11 cellular contexts compared by ENCODE assay signal in genomic region chr9:107274096-107274495, GRCh38. TPM values are rescaled to one million over a fixed set of nuclear protein-coding genes. Genes with fewer than 3 reads are reported as not detected.
A peak's percentile ranks its signal among the peaks of the same experiment; 100 is the strongest.
DNase-seq lines count a peak whose midpoint lies in the region; ATAC-seq, FAIRE-seq and TF ChIP-seq lines count a peak whose summit lies in the region.
"Had no signal": no experiment of that assay in that cellular context is flagged by ENCODE, and none has a peak within 500 bp of the region (broad histone marks: within the 10 kb centered on the region; RNA-seq: fewer than 3 reads in every experiment).

No MANE protein-coding gene starts in this region.

- no peak overlapping the region for H3K9ac ChIP-seq in mammary epithelial cell (ENCODE audit: insufficient read depth, low read length)
- H3K9ac ChIP-seq in GM12878 (ENCODE audit: control insufficient read depth, insufficient read depth, low read length): no peak overlapping the region
- no peak overlapping the region for H3K9ac ChIP-seq in subcutaneous abdominal adipose tissue (ENCODE audit: low read length in 5 of 5)

- no peaks in the 10 kb centered on the region for H3K79me2 ChIP-seq in mammary epithelial cell (ENCODE audit: insufficient read depth, low read length)
- no peaks in the 10 kb centered on the region for H3K79me2 ChIP-seq in GM12878 (ENCODE audit: control insufficient read depth, insufficient read depth, low read length)

- no peak for TF ChIP-seq RAD21 in GM12878 (IDR thresholded peaks at IDR 0.05; ENCODE audit: insufficient read depth, low read depth, low read length)

- H4K20me1 ChIP-seq in mammary epithelial cell (ENCODE audit: insufficient read depth, low read length): no peaks in the 10 kb centered on the region
- H4K20me1 ChIP-seq in GM12878 (ENCODE audit: control insufficient read depth, insufficient read depth): no peaks in the 10 kb centered on the region

- POLR2A ChIA-PET in GM12878 (lab: Charles Lee): interaction anchor here (0.7 to 1.7 kb wide), 6 partner anchors 8 to 12 kb away, joined by 3 to 8 read pairs (median 4); partner anchors contain the start of gene RAD23B

- TF ChIP-seq EP300 in GM12878 (IDR thresholded peaks at IDR 0.05; ENCODE audit: borderline replicate concordance in 1 of 2, control insufficient read depth in 1 of 2, low read depth in 2 of 2, low read length in 2 of 2): no peak

- RAD21 ChIA-PET in GM12878 (lab: Charles Lee; ENCODE audit: unreplicated experiment): interaction anchor here (0.9 to 2.9 kb wide), 9 partner anchors 8 to 115 kb away, joined by 3 to 27 read pairs (median 5); no protein-coding TSS in a partner anchor

- ATAC-seq in HG03066 (IDR thresholded peaks at IDR 0.05; ENCODE audit: low read depth, unreplicated experiment) (peak; percentile 75), GM12878 (peak; percentile 82)

- FAIRE-seq in GM12878 (lab: Jason Lieb, UNC): no peak
- no peak for FAIRE-seq in HTR-8/SVneo (lab: Jason Lieb, UNC)
- FAIRE-seq: GM12892 had no signal

- no peak overlapping the region for H3K4me2 ChIP-seq in mammary epithelial cell (ENCODE audit: insufficient read depth, low read depth, low read length)
- H3K4me2 ChIP-seq in GM12878 (ENCODE audit: control insufficient read depth, insufficient read depth): no peak overlapping the region

- intact Hi-C loops in mammary epithelial cell (cut with micrococcal nuclease) (no loop called here), breast epithelium (cut with DNase I; ENCODE audit: low total_unique reads) (no loop called here), GM12878 (cut with micrococcal nuclease; ENCODE audit: unreplicated experiment) (no loop called here)

- CTCF ChIA-PET in mammary epithelial cell (lab: Charles Lee; ENCODE audit: low non-redundant PET): no interaction called here
- CTCF ChIA-PET in GM12878 (lab: Yijun Ruan, JAX): interaction anchor here (0.6 to 2.1 kb wide), 8 partner anchors 12 to 892 kb away, joined by 3 to 25 read pairs (median 4); no protein-coding TSS in a partner anchor

- 100% methylated on average over 1 of the region's 1 CpG for WGBS in mammary epithelial cell (ENCODE audit: low coverage, missing lambda C conversion rate)
- 0% methylated on average over 1 of the region's 1 CpG for WGBS in GM12878 (ENCODE audit: insufficient coverage, insufficient replicate concordance, low lambda C conversion rate, missing lambda C conversion rate)

- DNase-seq in mammary epithelial cell (no peak), breast epithelium (ENCODE audit: low spot score in 2 of 2) (no peak), GM12878 (ENCODE audit: low read depth, low spot score) (no peak), NCI-H2029 treated with DMSO at 0.1 percent for 48 hours (lab: John Stamatoyannopoulos, UW) (no peak), HTR-8/SVneo (ENCODE audit: insufficient read length, low spot score) (no peak)
- DNase-seq in activated effector memory CD4-positive, alpha-beta T cell treated with Interleukin-2 at 50 U/mL for 16 hours: no peak
- DNase-seq: stimulated activated CD4-positive, alpha-beta T cell treated with anti-CD3 and anti-CD28 coated beads, Interleukin-12 subunit alpha, Interleukin-12 subunit beta, amount 100 ng/mL, for 4 hours had no signal

- BruUV-seq in mammary epithelial cell (replicated peaks; lab: Mats Ljungman, UMichigan) (no TSS peak), GM12878 (replicated peaks; lab: Mats Ljungman, UMichigan) (no TSS peak)

- H3K36me3 ChIP-seq in mammary epithelial cell (ENCODE audit: insufficient read depth, low read length) (no peaks in the 10 kb centered on the region), breast epithelium (no peaks in the 10 kb centered on the region), GM12878 (ENCODE audit: control insufficient read depth in 2 of 2, insufficient read depth in 2 of 2, low read length in 1 of 2) (no peaks in the 10 kb centered on the region), subcutaneous abdominal adipose tissue (ENCODE audit: control insufficient read depth in 5 of 5, insufficient read depth in 5 of 5, low read length in 5 of 5) (no peaks in the 10 kb centered on the region)
- H3K36me3 ChIP-seq: thyroid gland had no signal

- H3K4me1 ChIP-seq in mammary epithelial cell (ENCODE audit: insufficient read depth, low read length) (peaks cover 34% of the 10 kb centered on the region), breast epithelium (no peaks in the 10 kb centered on the region), GM12878 (ENCODE audit: control insufficient read depth, insufficient read depth, low read length) (peaks cover 6% of the 10 kb centered on the region), subcutaneous abdominal adipose tissue (ENCODE audit: control insufficient read depth in 5 of 5, insufficient read depth in 5 of 5, low read length in 5 of 5) (peaks cover 2 to 54% (median 42%) of the 10 kb centered on the region in 5 donors)

- H3K27me3 ChIP-seq in mammary epithelial cell (ENCODE audit: insufficient read depth, low read length): no peaks in the 10 kb centered on the region
- H3K27me3 ChIP-seq in breast epithelium: no peaks in the 10 kb centered on the region
- no peaks in the 10 kb centered on the region for H3K27me3 ChIP-seq in GM12878 (replicated peaks in 1 of 2; ENCODE audit: control insufficient read depth in 2 of 2, insufficient read depth in 2 of 2, low read length in 1 of 2)
- no peaks in the 10 kb centered on the region for H3K27me3 ChIP-seq in subcutaneous abdominal adipose tissue (ENCODE audit: control insufficient read depth in 5 of 5, insufficient read depth in 4 of 5, low read length in 5 of 5)
- H3K27me3 ChIP-seq: thyroid gland had no signal

- H3K9me3 ChIP-seq in mammary epithelial cell (replicated peaks; ENCODE audit: insufficient read depth, low read length): no peaks in the 10 kb centered on the region
- no peaks in the 10 kb centered on the region for H3K9me3 ChIP-seq in breast epithelium
- H3K9me3 ChIP-seq in GM12878 (replicated peaks; ENCODE audit: control insufficient read depth, insufficient read depth, low read length): no peaks in the 10 kb centered on the region
- no peaks in the 10 kb centered on the region for H3K9me3 ChIP-seq in subcutaneous abdominal adipose tissue (ENCODE audit: control insufficient read depth in 5 of 5, low read length in 5 of 5)
- H3K9me3 ChIP-seq: thyroid gland had no signal

- TF ChIP-seq CTCF in mammary epithelial cell (conservative IDR thresholded peaks at IDR 0.05 in 1 of 2, IDR thresholded peaks at IDR 0.05 in 1 of 2; ENCODE audit: extremely low read depth in 1 of 2, insufficient read depth in 1 of 2, low read depth in 1 of 2, low read length in 2 of 2): peak; percentile 10 to 14
- no peak for TF ChIP-seq CTCF in breast epithelium (IDR thresholded peaks at IDR 0.05)
- TF ChIP-seq CTCF in GM12878 (IDR thresholded peaks at IDR 0.05 in 2 of 3, conservative IDR thresholded peaks at IDR 0.05 in 1 of 3; ENCODE audit: control insufficient read depth in 2 of 3, extremely low read depth in 1 of 3, insufficient read depth in 1 of 3, low read depth in 3 of 3, low read length in 3 of 3): 0 out of 6 replicates have a peak, but pooled peaks of 2 of the 3 experiments have one; percentile 7 to 17

- no peak for TF ChIP-seq POLR2A in breast epithelium (IDR thresholded peaks at IDR 0.05)
- TF ChIP-seq POLR2A in GM12878 (IDR thresholded peaks at IDR 0.05; ENCODE audit: low read depth, low read length): no peak

- H2AFZ ChIP-seq in mammary epithelial cell (ENCODE audit: low read depth, low read length) (no peak overlapping the region), GM12878 (ENCODE audit: control insufficient read depth, low read depth, low read length) (peak overlapping the region; percentile 44)

- peak overlapping the region; percentile 6 for H3K27ac ChIP-seq in mammary epithelial cell (ENCODE audit: insufficient read depth, low read depth, low read length)
- no peak overlapping the region for H3K27ac ChIP-seq in breast epithelium
- H3K27ac ChIP-seq in GM12878 (ENCODE audit: control insufficient read depth, insufficient read depth): no peak overlapping the region
- peak overlapping the region; percentile 81 for H3K27ac ChIP-seq in subcutaneous abdominal adipose tissue (ENCODE audit: low read depth, low read length)
- H3K27ac ChIP-seq: thyroid gland had no signal

- dilution Hi-C loops in mammary epithelial cell (cut with HindIII; ENCODE audit: low sequenced_read_pairs): no loop called here

- SMC1A ChIA-PET in GM12878 (lab: Charles Lee; ENCODE audit: uncharacterized antibody, unreplicated experiment): interaction anchor here (0.7 to 2.9 kb wide), 16 partner anchors 8 to 116 kb away, joined by 3 to 41 read pairs (median 5); partner anchors contain the start of gene RAD23B

- H3K4me3 ChIP-seq in mammary epithelial cell (replicated peaks in 1 of 3; ENCODE audit: insufficient read depth in 1 of 3, low read depth in 2 of 3, low read length in 3 of 3): no peak overlapping the region
- H3K4me3 ChIP-seq in breast epithelium: no peak overlapping the region
- H3K4me3 ChIP-seq in GM12878: no peak overlapping the region
- no peak overlapping the region for H3K4me3 ChIP-seq in subcutaneous abdominal adipose tissue (ENCODE audit: low read depth in 1 of 5, low read length in 5 of 5)
- H3K4me3 ChIP-seq: thyroid gland had no signal

- in situ Hi-C loops in mammary epithelial cell (cut with MboI; ENCODE audit: low sequenced_read_pairs in 2 of 2) (no loop called here), GM12878 (cut with MboI) (no loop called here)

TF ChIP-seq in GM12878, 131 proteins besides CTCF, POLR2A, EP300 and RAD21 (continues in another document):
- TF ChIP-seq IKZF2 (IDR thresholded peaks at IDR 0.05) (peak; percentile 25 to 36; a peak in 1 of 4 replicates), CREB1 (IDR thresholded peaks at IDR 0.05; ENCODE audit: low read depth) (no peak), RUNX3 (IDR thresholded peaks at IDR 0.05; ENCODE audit: low read length) (peak; percentile 47)

RNA-seq across cellular contexts. Expression of gene RAD23B, which starts 9.0 kb away (rescaled TPM):
- total RNA-seq in mammary epithelial cell: 100 to 1,000 TPM; 126 to 177 TPM
- 166 TPM for polyA plus RNA-seq in mammary epithelial cell
- 115 TPM for polyA minus RNA-seq in mammary epithelial cell
- total RNA-seq in breast epithelium: 10 to 100 TPM; 63.6 to 70.2 (median 68.1) TPM
- total RNA-seq in GM12878 (2013; cell fraction: nucleolus; rRNA removed): 48.5 and 52.7 TPM in 2 replicates
- total RNA-seq in GM12878 (2014; rRNA removed): 36.1 and 37.4 TPM in 2 replicates
- total RNA-seq in GM12878 (2014; rRNA removed; fragmentation: Illumina TruSeq; extraction: Trizol): 98.9 and 101 TPM in 2 replicates
- 108 and 116 TPM in 2 replicates for total RNA-seq in GM12878 (2021)
- polyA plus RNA-seq in GM12878 (2011; ENCODE audit: low read depth): 38.4 TPM
- polyA plus RNA-seq in GM12878 (2011; rRNA removed): 241 and 256 TPM in 2 replicates
- 195 and 228 TPM in 2 replicates for polyA plus RNA-seq in GM12878 (2011; cell fraction: cytosol; rRNA removed)
- 62.2 and 64.1 TPM in 2 replicates for polyA plus RNA-seq in GM12878 (2011; cell fraction: nucleus; rRNA removed)
- 58.1 and 60.0 TPM in 2 replicates for polyA plus RNA-seq in GM12878 (2012)
- polyA plus RNA-seq in GM12878 (2014; fragmentation: Illumina TruSeq; extraction: Trizol): 143 and 150 TPM in 2 replicates
- polyA plus RNA-seq in GM12878 (2014; fragmentation: Nextera tagmentation; extraction: Ambion mirVana): 10 to 100 TPM; 24.1 to 26.4 TPM
- polyA plus RNA-seq in GM12878 (2014; rRNA removed): 73.1 and 73.5 TPM in 2 replicates
- polyA plus RNA-seq in GM12878 (2016; fragmentation: Nextera tagmentation; extraction: Ambion mirVana): 10 to 100 TPM; 10.3 to 10.5 TPM
- 209 and 261 TPM in 2 replicates for polyA minus RNA-seq in GM12878 (2011; rRNA and poly(A)+ RNA removed)
- 141 and 153 TPM in 2 replicates for polyA minus RNA-seq in GM12878 (2011; cell fraction: cytosol; rRNA and poly(A)+ RNA removed)
- 34.8 and 64.1 TPM in 2 replicates for polyA minus RNA-seq in GM12878 (2011; cell fraction: nucleus; rRNA and poly(A)+ RNA removed)

Comparison
In these comparisons a context has a peak if more than half of its experiments do, and no peak if none do; other contexts are left out.
1. H3K27ac ChIP-seq: peak in mammary epithelial cell (single experiment) and subcutaneous abdominal adipose tissue (single experiment); none in breast epithelium (0 of 2) and GM12878 (single experiment).
2. CTCF ChIP-seq: peak in mammary epithelial cell (2 of 2) and GM12878 (2 of 3); none in breast epithelium (0 of 3).